17 cellular contexts compared by ENCODE assay signal in genomic region chr2:8653485-8653884, GRCh38. TPM values are rescaled to one million over a fixed set of nuclear protein-coding genes. Genes with fewer than 3 reads are reported as not detected.
DNase-seq lines count a peak whose midpoint lies in the region; ATAC-seq and TF ChIP-seq lines count a peak whose summit lies in the region.
"Had no signal": no experiment of that assay in that cellular context is flagged by ENCODE, and none has a peak within 500 bp of the region (broad histone marks: within the 10 kb centered on the region; RNA-seq: fewer than 3 reads in every experiment).

No MANE protein-coding gene starts in this region.

- no peak for TF ChIP-seq CTCF in omental fat pad (IDR thresholded peaks at IDR 0.05)

- peak; percentile 40 for DNase-seq in NCI-H1092 treated with DMSO at 0.1 percent for 48 hours (lab: John Stamatoyannopoulos, UW)
- DNase-seq in germinal center (ENCODE audit: low spot score), result peak; percentile 38
- DNase-seq in renal cortical epithelial cell (ENCODE audit: low read depth), result peak; percentile 59
- no peak for DNase-seq in omental fat pad (ENCODE audit: low spot score)
- no peak for DNase-seq in NCI-H1048 (lab: John Stamatoyannopoulos, UW)
- no peak for DNase-seq in NCI-H1105 (lab: John Stamatoyannopoulos, UW)
- DNase-seq: activated CD4-positive, alpha-beta T cell treated with anti-CD3 and anti-CD28 coated beads for 1 hour; activated CD8-positive, alpha-beta memory T cell treated with anti-CD3 and anti-CD28 coated beads, Interleukin-2, amount 50 U/mL, for 48 hours; activated naive CD4-positive, alpha-beta T cell treated with anti-CD3 and anti-CD28 coated beads, Interleukin-2, amount 10 ng/mL, durations not matched to agents 7 days and 5 days; AML-193; DMS153; gastrocnemius medialis; NCI-H446; SIG-M5; T-helper 17 cell had no signal

- ATAC-seq in GM19438 (IDR thresholded peaks at IDR 0.05; ENCODE audit: low read depth, unreplicated experiment) (peak; percentile 84), omental fat pad (ENCODE audit: low FRiP score) (no peak), GM19023 (IDR thresholded peaks at IDR 0.05; ENCODE audit: unreplicated experiment) (no peak)
- ATAC-seq: T-helper 17 cell had no signal

RNA-seq across cellular contexts. Expression of gene ID2, which starts 28.4 kb away (rescaled TPM):
- total RNA-seq in renal cortical epithelial cell (6.4 and 52.0 TPM in 2 replicates), omental fat pad (100 to 1,000 TPM; 165 to 949 (median 312) TPM)

Comparison
In these comparisons a context has a peak if more than half of its experiments do, and no peak if none do; other contexts are left out.
1. DNase-seq: peak in NCI-H1092 treated with DMSO at 0.1 percent for 48 hours (single experiment), germinal center (single experiment) and renal cortical epithelial cell (single experiment); none in omental fat pad (single experiment), NCI-H1048 (single experiment) and NCI-H1105 (single experiment).